26 cellular contexts compared by ENCODE assay signal in the genomic region with DNA sequence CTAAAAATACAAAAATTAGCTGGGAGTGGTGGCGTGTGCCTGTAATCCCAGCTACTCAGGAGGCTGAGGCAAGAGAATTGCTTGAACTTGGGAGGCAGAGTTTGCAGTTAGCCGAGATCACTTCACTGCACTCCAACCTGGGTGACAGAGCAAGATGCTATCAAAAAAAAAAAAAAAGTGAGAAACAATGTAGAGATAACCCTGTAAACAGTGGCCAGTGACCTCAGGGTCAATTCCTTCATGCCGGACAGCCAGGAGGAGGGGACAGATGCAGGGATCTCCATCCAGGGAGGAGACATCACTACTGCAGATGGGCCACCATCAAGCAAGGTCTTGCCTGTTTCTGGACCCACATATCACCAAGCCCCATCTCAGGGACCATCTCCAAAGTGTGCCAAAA. TPM values are rescaled to one million over a fixed set of nuclear protein-coding genes. Genes with fewer than 3 reads are reported as not detected.
DNase-seq lines count a peak whose midpoint lies in the region; ATAC-seq, FAIRE-seq and TF ChIP-seq lines count a peak whose summit lies in the region.
"Had no signal": no experiment of that assay in that cellular context is flagged by ENCODE, and none has a peak within 500 bp of the region (broad histone marks: within the 10 kb centered on the region; RNA-seq: fewer than 3 reads in every experiment).

No MANE protein-coding gene starts in this region.

- no peak overlapping the region for H3K4me2 ChIP-seq in HepG2 (ENCODE audit: low read depth, low read length)
- H3K4me2 ChIP-seq: BLaER1 treated with 17β-estradiol and CSF1 and Interleukin-3, amounts not matched to agents 10 nM and 100 nM had no signal

- no peak for TF ChIP-seq POLR2A in HepG2 (IDR thresholded peaks at IDR 0.05; ENCODE audit: insufficient read depth in 1 of 2, low read depth in 2 of 2, low read length in 2 of 2)

- H3K4me3 Mint-ChIP-seq in activated T-cell treated with anti-CD3 and anti-CD28 coated beads, Interleukin-2, amount 50 U/mL, for 72 hours, result no peak overlapping the region
- H3K4me3 Mint-ChIP-seq: CD14-positive monocyte; CD4-positive, alpha-beta T cell; CD8-positive, alpha-beta memory T cell; H9 had no signal

- H3K4me1 ChIP-seq in HepG2 (ENCODE audit: insufficient read depth, low read length), result peaks cover 60% of the 10 kb centered on the region
- H3K4me1 ChIP-seq: BE2C; BLaER1 treated with 17β-estradiol and CSF1 and Interleukin-3, amounts not matched to agents 10 nM and 100 nM had no signal

- no peak overlapping the region for H3K9ac ChIP-seq in HepG2 (ENCODE audit: insufficient read depth, low read depth, low read length)
- H3K9ac ChIP-seq: BLaER1 treated with 17β-estradiol and CSF1 and Interleukin-3, amounts not matched to agents 10 nM and 100 nM; GM23248 had no signal

- no peaks in the 10 kb centered on the region for H3K27me3 ChIP-seq in HepG2 (ENCODE audit: control insufficient read depth in 1 of 2, insufficient read depth in 2 of 2, low read length in 2 of 2)
- H3K27me3 ChIP-seq: BE2C; BLaER1 treated with 17β-estradiol and CSF1 and Interleukin-3, amounts not matched to agents 10 nM and 100 nM had no signal

- no peak overlapping the region for H2AFZ ChIP-seq in HepG2 (ENCODE audit: low read length)
- H2AFZ ChIP-seq: GM23248 had no signal

- no peak overlapping the region for H3K27ac ChIP-seq in HepG2 (ENCODE audit: extremely low read length, insufficient read depth, low read length)
- H3K27ac ChIP-seq: 22Rv1; BLaER1 treated with 17β-estradiol and CSF1 and Interleukin-3, amounts not matched to agents 10 nM and 100 nM; GM23248 had no signal

- FAIRE-seq in HepG2 (lab: Jason Lieb, UNC), result peak; percentile 21
- FAIRE-seq: A204.1, D721Med, GM12878, GM19239, H1 had no signal

- H3K27me3 Mint-ChIP-seq in activated T-cell treated with anti-CD3 and anti-CD28 coated beads, Interleukin-2, amount 50 U/mL, for 72 hours (ENCODE audit: low read depth), result no peaks in the 10 kb centered on the region
- H3K27me3 Mint-ChIP-seq: CD4-positive, alpha-beta T cell; CD8-positive, alpha-beta memory T cell had no signal

- H3K4me3 ChIP-seq in HepG2 (replicated peaks in 1 of 3; ENCODE audit: insufficient read depth in 1 of 3, low read depth in 2 of 3, low read length in 3 of 3), result no peak overlapping the region
- H3K4me3 ChIP-seq: BLaER1 treated with 17β-estradiol and CSF1 and Interleukin-3, amounts not matched to agents 10 nM and 100 nM; GM12878; GM23248 had no signal

- POLR2A ChIA-PET in HepG2 (lab: Yijun Ruan, JAX), result interaction anchor here (4.1 kb wide), 2 partner anchors 10 to 12 kb away, joined by 20 to 21 read pairs; a partner anchor contains a TSS

- WGBS in HepG2 (ENCODE audit: low lambda C conversion rate), result 0% methylated on average over 3 of the region's 3 CpGs

- TF ChIP-seq RAD21 in HepG2 (CRISPR knock-in tag; IDR thresholded peaks at IDR 0.05), result no peak

- no peak for DNase-seq in activated T-cell treated with anti-CD3 and anti-CD28 coated beads, Interleukin-2, amount 50 U/mL, for 72 hours
- DNase-seq in activated T-cell treated with anti-CD3 and anti-CD28 coated beads, Interleukin-2, amount 50 U/mL, for 48 hours, result no peak
- DNase-seq in HepG2 (ENCODE audit: low spot score) (no peak), posterior vena cava (ENCODE audit: low spot score) (peak; percentile 29), SIG-M5 (lab: John Stamatoyannopoulos, UW) (no peak)
- DNase-seq: BE2C; CD4-positive, alpha-beta T cell; CD8-positive, alpha-beta memory T cell; DMS 273 treated with DMSO at 0.1 percent for 48 hours; DMS79; EL; GDM1; GM23248; H9 had no signal

- H4K20me1 ChIP-seq in HepG2 (ENCODE audit: insufficient read depth, low read length), result 0 out of 2 replicates have a peak, but pooled peaks cover under 1% of the 10 kb centered on the region

- CTCF ChIA-PET in HepG2 (lab: Yijun Ruan, JAX; ENCODE audit: low intra/inter-chr PET ratio, low total read pairs), result no interaction called here

- ATAC-seq in activated T-cell treated with anti-CD3 and anti-CD28 coated beads, Interleukin-2, amount 50 U/mL, for 72 hours (replicated peaks in 1 of 2), result no peak
- ATAC-seq in HepG2, result no peak
- ATAC-seq in HG03439 (IDR thresholded peaks at IDR 0.05; ENCODE audit: unreplicated experiment), result no peak
- ATAC-seq in HG03095 (IDR thresholded peaks at IDR 0.05; ENCODE audit: unreplicated experiment), result no peak
- ATAC-seq: GM12878, HCT116 had no signal

- 0 out of 5 replicates have a peak, but pooled peaks cover 0 to 3% of the 10 kb centered on the region in 2 experiments for H3K36me3 ChIP-seq in HepG2 (replicated peaks in 1 of 2; ENCODE audit: control insufficient read depth in 1 of 2, insufficient read depth in 2 of 2, low read length in 2 of 2)

- 0 out of 2 replicates have a peak, but pooled peaks cover 4% of the 10 kb centered on the region for H3K9me3 ChIP-seq in HepG2 (ENCODE audit: low read length)
- H3K9me3 ChIP-seq: BE2C had no signal

- TF ChIP-seq EP300 in HepG2 (IDR thresholded peaks at IDR 0.05; ENCODE audit: low read depth in 2 of 2, low read length in 2 of 2) (no peak), HepG2 (CRISPR knock-in tag; IDR thresholded peaks at IDR 0.05; ENCODE audit: borderline replicate concordance) (no peak)

- H3K36me3 Mint-ChIP-seq in activated T-cell treated with anti-CD3 and anti-CD28 coated beads, Interleukin-2, amount 50 U/mL, for 72 hours (ENCODE audit: insufficient read depth in 2 of 2), result peaks cover 0 to 9% of the 10 kb centered on the region in 2 donors

- H3K79me2 ChIP-seq in HepG2 (ENCODE audit: insufficient read depth, low read length), result no peaks in the 10 kb centered on the region

- TF ChIP-seq CTCF in HepG2 (CRISPR knock-in tag; IDR thresholded peaks at IDR 0.05), result no peak

- no peaks in the 10 kb centered on the region for H3K9me3 Mint-ChIP-seq in activated T-cell treated with anti-CD3 and anti-CD28 coated beads, Interleukin-2, amount 50 U/mL, for 72 hours
- H3K9me3 Mint-ChIP-seq: CD4-positive, alpha-beta T cell; CD8-positive, alpha-beta memory T cell had no signal

- BruUV-seq in HepG2 (replicated peaks; lab: Mats Ljungman, UMichigan), result no TSS peak

- H3K4me1 Mint-ChIP-seq in activated T-cell treated with anti-CD3 and anti-CD28 coated beads, Interleukin-2, amount 50 U/mL, for 72 hours (ENCODE audit: low read depth), result no peaks in the 10 kb centered on the region

- H3K27ac Mint-ChIP-seq in activated T-cell treated with anti-CD3 and anti-CD28 coated beads, Interleukin-2, amount 50 U/mL, for 72 hours, result peak overlapping the region; percentile 28
- H3K27ac Mint-ChIP-seq: CD4-positive, alpha-beta T cell had no signal

- intact Hi-C loops in HepG2 (cut with micrococcal nuclease; ENCODE audit: unreplicated experiment), result no loop called here
- intact Hi-C loops in posterior vena cava (cut with DNase I), result no loop called here

- in situ Hi-C loops in HepG2 (cut with HindIII; ENCODE audit: extremely low pct_ligation_motif_present, low pct_unique_long_range_greater_than_20kb), result no loop called here

RNA-seq across cellular contexts. Expression of a gene that starts 10.2 kb away (rescaled TPM):
- 100 to 1,000 TPM; 477 to 512 TPM for total RNA-seq in activated T-cell treated with anti-CD3 and anti-CD28 coated beads, Interleukin-2, amount 50 U/mL, for 72 hours
- 383 and 458 TPM in 2 replicates for total RNA-seq in HepG2 (2016; rRNA removed; fragmentation: Illumina TruSeq; extraction: Trizol)
- total RNA-seq in HepG2 (2016; cell fraction: cytosol; rRNA removed; fragmentation: Illumina TruSeq; extraction: Trizol; ENCODE audit: low read depth), result 49.6 and 56.4 TPM in 2 replicates
- total RNA-seq in HepG2 (2016; cell fraction: insoluble cytoplasmic fraction; rRNA removed; fragmentation: Illumina TruSeq; extraction: Trizol), result 365 and 431 TPM in 2 replicates
- total RNA-seq in HepG2 (2016; cell fraction: membrane; rRNA removed; fragmentation: Illumina TruSeq; extraction: Trizol), result 92.4 and 99.4 TPM in 2 replicates
- total RNA-seq in HepG2 (2016; cell fraction: nucleus; rRNA removed; fragmentation: Illumina TruSeq; extraction: Trizol), result 154 and 171 TPM in 2 replicates
- 347 and 379 TPM in 2 replicates for polyA plus RNA-seq in HepG2 (2011; rRNA removed)
- 649 and 884 TPM in 2 replicates for polyA plus RNA-seq in HepG2 (2011; cell fraction: cytosol; rRNA removed)
- polyA plus RNA-seq in HepG2 (2011; cell fraction: nucleus; rRNA removed), result 218 and 244 TPM in 2 replicates
- 289 and 295 TPM in 2 replicates for polyA plus RNA-seq in HepG2 (2012)
- polyA plus RNA-seq in HepG2 (2016; cell fraction: cytosol; fragmentation: Illumina TruSeq; extraction: Trizol; ENCODE audit: low read depth), result 112 and 116 TPM in 2 replicates
- polyA plus RNA-seq in HepG2 (2016; cell fraction: insoluble cytoplasmic fraction; fragmentation: Illumina TruSeq; extraction: Trizol; ENCODE audit: low read depth), result 879 and 1,116 TPM in 2 replicates
- 173 and 178 TPM in 2 replicates for polyA plus RNA-seq in HepG2 (2016; cell fraction: membrane; fragmentation: Illumina TruSeq; extraction: Trizol; ENCODE audit: low read depth)
- polyA plus RNA-seq in HepG2 (2016; cell fraction: nucleus; fragmentation: Illumina TruSeq; extraction: Trizol; ENCODE audit: insufficient read depth, low read depth), result 427 and 437 TPM in 2 replicates
- 360 and 1,083 TPM in 2 replicates for polyA minus RNA-seq in HepG2 (2011; rRNA and poly(A)+ RNA removed; ENCODE audit: low replicate concordance)
- polyA minus RNA-seq in HepG2 (2011; cell fraction: cytosol; rRNA and poly(A)+ RNA removed), result 284 and 320 TPM in 2 replicates
- 153 and 218 TPM in 2 replicates for polyA minus RNA-seq in HepG2 (2011; cell fraction: nucleus; rRNA and poly(A)+ RNA removed)
- total RNA-seq in posterior vena cava, result 100 to 1,000 TPM; 697 to 707 TPM

RNA-seq across cellular contexts. Expression of a gene that starts 12.5 kb away (rescaled TPM):
- 10 to 100 TPM; 80.6 to 94.8 TPM for total RNA-seq in activated T-cell treated with anti-CD3 and anti-CD28 coated beads, Interleukin-2, amount 50 U/mL, for 72 hours
- total RNA-seq in HepG2 (2016; rRNA removed; fragmentation: Illumina TruSeq; extraction: Trizol) (13.2 and 25.6 TPM in 2 replicates), posterior vena cava (10 to 100 TPM; 41.8 to 48.2 TPM)
- total RNA-seq in HepG2 (2016; cell fraction: cytosol; rRNA removed; fragmentation: Illumina TruSeq; extraction: Trizol; ENCODE audit: low read depth), result 9.1 and 9.8 TPM in 2 replicates
- total RNA-seq in HepG2 (2016; cell fraction: insoluble cytoplasmic fraction; rRNA removed; fragmentation: Illumina TruSeq; extraction: Trizol), result 10.0 and 23.4 TPM in 2 replicates
- 9.8 and 11.9 TPM in 2 replicates for total RNA-seq in HepG2 (2016; cell fraction: membrane; rRNA removed; fragmentation: Illumina TruSeq; extraction: Trizol)
- 33.1 and 33.6 TPM in 2 replicates for total RNA-seq in HepG2 (2016; cell fraction: nucleus; rRNA removed; fragmentation: Illumina TruSeq; extraction: Trizol)
- 30.2 and 43.6 TPM in 2 replicates for polyA plus RNA-seq in HepG2 (2011; rRNA removed)
- polyA plus RNA-seq in HepG2 (2011; cell fraction: cytosol; rRNA removed), result 9.6 and 15.1 TPM in 2 replicates
- 256 and 293 TPM in 2 replicates for polyA plus RNA-seq in HepG2 (2011; cell fraction: nucleus; rRNA removed)
- polyA plus RNA-seq in HepG2 (2012), result 17.9 and 34.3 TPM in 2 replicates
- polyA plus RNA-seq in HepG2 (2016; cell fraction: cytosol; fragmentation: Illumina TruSeq; extraction: Trizol; ENCODE audit: low read depth), result 5.3 and 7.5 TPM in 2 replicates
- 10.0 and 14.2 TPM in 2 replicates for polyA plus RNA-seq in HepG2 (2016; cell fraction: insoluble cytoplasmic fraction; fragmentation: Illumina TruSeq; extraction: Trizol; ENCODE audit: low read depth)
- polyA plus RNA-seq in HepG2 (2016; cell fraction: membrane; fragmentation: Illumina TruSeq; extraction: Trizol; ENCODE audit: low read depth), result 9.0 and 9.4 TPM in 2 replicates
- polyA plus RNA-seq in HepG2 (2016; cell fraction: nucleus; fragmentation: Illumina TruSeq; extraction: Trizol; ENCODE audit: insufficient read depth, low read depth), result 70.1 TPM in 2 replicates
- 21.4 and 58.7 TPM in 2 replicates for polyA minus RNA-seq in HepG2 (2011; rRNA and poly(A)+ RNA removed; ENCODE audit: low replicate concordance)
- 5.5 and 5.8 TPM in 2 replicates for polyA minus RNA-seq in HepG2 (2011; cell fraction: cytosol; rRNA and poly(A)+ RNA removed)
- 60.9 and 66.5 TPM in 2 replicates for polyA minus RNA-seq in HepG2 (2011; cell fraction: nucleus; rRNA and poly(A)+ RNA removed)

RNA-seq across cellular contexts. Expression of a gene that starts 14.0 kb away (rescaled TPM):
- total RNA-seq in activated T-cell treated with anti-CD3 and anti-CD28 coated beads, Interleukin-2, amount 50 U/mL, for 72 hours, result 1 to 10 TPM; 2.2 to 4.6 TPM
- total RNA-seq in HepG2 (2016; rRNA removed; fragmentation: Illumina TruSeq; extraction: Trizol) (0.09 TPM in 1 of 2 replicates, not detected in the other), posterior vena cava (under 1 TPM; 0.52 to 0.65 TPM)
- not detected in 2 replicates for total RNA-seq in HepG2 (2016; cell fraction: cytosol; rRNA removed; fragmentation: Illumina TruSeq; extraction: Trizol; ENCODE audit: low read depth)
- total RNA-seq in HepG2 (2016; cell fraction: insoluble cytoplasmic fraction; rRNA removed; fragmentation: Illumina TruSeq; extraction: Trizol), result 0.17 TPM in 1 of 2 replicates, not detected in the other
- not detected in 2 replicates for total RNA-seq in HepG2 (2016; cell fraction: membrane; rRNA removed; fragmentation: Illumina TruSeq; extraction: Trizol)
- 0.16 TPM in 1 of 2 replicates, not detected in the other for total RNA-seq in HepG2 (2016; cell fraction: nucleus; rRNA removed; fragmentation: Illumina TruSeq; extraction: Trizol)
- 0.29 and 0.34 TPM in 2 replicates for polyA plus RNA-seq in HepG2 (2011; rRNA removed)
- polyA plus RNA-seq in HepG2 (2011; cell fraction: cytosol; rRNA removed), result 0.08 and 0.30 TPM in 2 replicates
- 4.2 and 5.7 TPM in 2 replicates for polyA plus RNA-seq in HepG2 (2011; cell fraction: nucleus; rRNA removed)
- polyA plus RNA-seq in HepG2 (2012), result 0.19 and 0.35 TPM in 2 replicates
- 0.17 TPM in 1 of 2 replicates, not detected in the other for polyA plus RNA-seq in HepG2 (2016; cell fraction: cytosol; fragmentation: Illumina TruSeq; extraction: Trizol; ENCODE audit: low read depth)
- polyA plus RNA-seq in HepG2 (2016; cell fraction: insoluble cytoplasmic fraction; fragmentation: Illumina TruSeq; extraction: Trizol; ENCODE audit: low read depth), result 0.19 TPM in 1 of 2 replicates, not detected in the other
- polyA plus RNA-seq in HepG2 (2016; cell fraction: membrane; fragmentation: Illumina TruSeq; extraction: Trizol; ENCODE audit: low read depth), result 0.08 and 0.22 TPM in 2 replicates
- 0.52 and 0.55 TPM in 2 replicates for polyA plus RNA-seq in HepG2 (2016; cell fraction: nucleus; fragmentation: Illumina TruSeq; extraction: Trizol; ENCODE audit: insufficient read depth, low read depth)
- polyA minus RNA-seq in HepG2 (2011; rRNA and poly(A)+ RNA removed; ENCODE audit: low replicate concordance), result 0.30 and 0.86 TPM in 2 replicates
- not detected in 2 replicates for polyA minus RNA-seq in HepG2 (2011; cell fraction: cytosol; rRNA and poly(A)+ RNA removed)
- polyA minus RNA-seq in HepG2 (2011; cell fraction: nucleus; rRNA and poly(A)+ RNA removed), result 0.75 and 1.4 TPM in 2 replicates
- total RNA-seq: GM23248 had no signal

RNA-seq across cellular contexts. Expression of a gene that starts 24.9 kb away (rescaled TPM):
- total RNA-seq in activated T-cell treated with anti-CD3 and anti-CD28 coated beads, Interleukin-2, amount 50 U/mL, for 72 hours, result 10 to 100 TPM; 22.4 to 26.0 TPM
- total RNA-seq in HepG2 (2016; rRNA removed; fragmentation: Illumina TruSeq; extraction: Trizol) (3.7 and 7.4 TPM in 2 replicates), posterior vena cava (100 to 1,000 TPM; 111 to 131 TPM)
- 15.2 and 15.7 TPM in 2 replicates for total RNA-seq in HepG2 (2016; cell fraction: cytosol; rRNA removed; fragmentation: Illumina TruSeq; extraction: Trizol; ENCODE audit: low read depth)
- total RNA-seq in HepG2 (2016; cell fraction: insoluble cytoplasmic fraction; rRNA removed; fragmentation: Illumina TruSeq; extraction: Trizol), result 3.7 and 8.2 TPM in 2 replicates
- total RNA-seq in HepG2 (2016; cell fraction: membrane; rRNA removed; fragmentation: Illumina TruSeq; extraction: Trizol), result 12.4 and 16.0 TPM in 2 replicates
- 7.8 and 14.5 TPM in 2 replicates for total RNA-seq in HepG2 (2016; cell fraction: nucleus; rRNA removed; fragmentation: Illumina TruSeq; extraction: Trizol)
- polyA plus RNA-seq in HepG2 (2011; rRNA removed), result 29.7 and 34.3 TPM in 2 replicates
- polyA plus RNA-seq in HepG2 (2011; cell fraction: cytosol; rRNA removed), result 17.6 and 22.8 TPM in 2 replicates
- polyA plus RNA-seq in HepG2 (2011; cell fraction: nucleus; rRNA removed), result 150 and 216 TPM in 2 replicates
- polyA plus RNA-seq in HepG2 (2012), result 12.1 and 14.4 TPM in 2 replicates
- 19.2 and 19.9 TPM in 2 replicates for polyA plus RNA-seq in HepG2 (2016; cell fraction: cytosol; fragmentation: Illumina TruSeq; extraction: Trizol; ENCODE audit: low read depth)
- 5.8 and 5.9 TPM in 2 replicates for polyA plus RNA-seq in HepG2 (2016; cell fraction: insoluble cytoplasmic fraction; fragmentation: Illumina TruSeq; extraction: Trizol; ENCODE audit: low read depth)
- polyA plus RNA-seq in HepG2 (2016; cell fraction: membrane; fragmentation: Illumina TruSeq; extraction: Trizol; ENCODE audit: low read depth), result 18.0 and 19.9 TPM in 2 replicates
- polyA plus RNA-seq in HepG2 (2016; cell fraction: nucleus; fragmentation: Illumina TruSeq; extraction: Trizol; ENCODE audit: insufficient read depth, low read depth), result 20.2 and 23.5 TPM in 2 replicates
- polyA minus RNA-seq in HepG2 (2011; rRNA and poly(A)+ RNA removed; ENCODE audit: low replicate concordance), result 2.1 and 18.1 TPM in 2 replicates
- 4.1 and 4.8 TPM in 2 replicates for polyA minus RNA-seq in HepG2 (2011; cell fraction: cytosol; rRNA and poly(A)+ RNA removed)
- polyA minus RNA-seq in HepG2 (2011; cell fraction: nucleus; rRNA and poly(A)+ RNA removed), result 14.5 and 17.7 TPM in 2 replicates

RNA-seq across cellular contexts. Expression of a gene that starts 31.9 kb away (rescaled TPM):
- 10 to 100 TPM; 16.8 to 27.8 TPM for total RNA-seq in activated T-cell treated with anti-CD3 and anti-CD28 coated beads, Interleukin-2, amount 50 U/mL, for 72 hours
- total RNA-seq in HepG2 (2016; rRNA removed; fragmentation: Illumina TruSeq; extraction: Trizol), result not detected in 2 replicates
- not detected in 2 replicates for total RNA-seq in HepG2 (2016; cell fraction: cytosol; rRNA removed; fragmentation: Illumina TruSeq; extraction: Trizol; ENCODE audit: low read depth)
- total RNA-seq in HepG2 (2016; cell fraction: insoluble cytoplasmic fraction; rRNA removed; fragmentation: Illumina TruSeq; extraction: Trizol), result not detected in 2 replicates
- not detected in 2 replicates for total RNA-seq in HepG2 (2016; cell fraction: membrane; rRNA removed; fragmentation: Illumina TruSeq; extraction: Trizol)
- not detected in 2 replicates for total RNA-seq in HepG2 (2016; cell fraction: nucleus; rRNA removed; fragmentation: Illumina TruSeq; extraction: Trizol)
- polyA plus RNA-seq in HepG2 (2011; rRNA removed), result 0.09 TPM in 1 of 2 replicates, not detected in the other
- not detected in 2 replicates for polyA plus RNA-seq in HepG2 (2011; cell fraction: cytosol; rRNA removed)
- 0.24 TPM in 1 of 2 replicates, not detected in the other for polyA plus RNA-seq in HepG2 (2011; cell fraction: nucleus; rRNA removed)
- 0.29 TPM in 1 of 2 replicates, not detected in the other for polyA plus RNA-seq in HepG2 (2012)
- not detected in 2 replicates for polyA plus RNA-seq in HepG2 (2016; cell fraction: cytosol; fragmentation: Illumina TruSeq; extraction: Trizol; ENCODE audit: low read depth)
- not detected in 2 replicates for polyA plus RNA-seq in HepG2 (2016; cell fraction: insoluble cytoplasmic fraction; fragmentation: Illumina TruSeq; extraction: Trizol; ENCODE audit: low read depth)
- polyA plus RNA-seq in HepG2 (2016; cell fraction: membrane; fragmentation: Illumina TruSeq; extraction: Trizol; ENCODE audit: low read depth), result not detected in 2 replicates
- polyA plus RNA-seq in HepG2 (2016; cell fraction: nucleus; fragmentation: Illumina TruSeq; extraction: Trizol; ENCODE audit: insufficient read depth, low read depth), result not detected in 2 replicates
- not detected in 2 replicates for polyA minus RNA-seq in HepG2 (2011; rRNA and poly(A)+ RNA removed; ENCODE audit: low replicate concordance)
- polyA minus RNA-seq in HepG2 (2011; cell fraction: cytosol; rRNA and poly(A)+ RNA removed), result not detected in 2 replicates
- not detected in 2 replicates for polyA minus RNA-seq in HepG2 (2011; cell fraction: nucleus; rRNA and poly(A)+ RNA removed)
- 1 to 10 TPM; 1.4 to 1.8 TPM for total RNA-seq in posterior vena cava
- total RNA-seq: H1, H9 had no signal
- polyA plus RNA-seq: AG04450, H1 had no signal
